ENCODE assay signal across 8 cellular contexts in the genomic region with DNA sequence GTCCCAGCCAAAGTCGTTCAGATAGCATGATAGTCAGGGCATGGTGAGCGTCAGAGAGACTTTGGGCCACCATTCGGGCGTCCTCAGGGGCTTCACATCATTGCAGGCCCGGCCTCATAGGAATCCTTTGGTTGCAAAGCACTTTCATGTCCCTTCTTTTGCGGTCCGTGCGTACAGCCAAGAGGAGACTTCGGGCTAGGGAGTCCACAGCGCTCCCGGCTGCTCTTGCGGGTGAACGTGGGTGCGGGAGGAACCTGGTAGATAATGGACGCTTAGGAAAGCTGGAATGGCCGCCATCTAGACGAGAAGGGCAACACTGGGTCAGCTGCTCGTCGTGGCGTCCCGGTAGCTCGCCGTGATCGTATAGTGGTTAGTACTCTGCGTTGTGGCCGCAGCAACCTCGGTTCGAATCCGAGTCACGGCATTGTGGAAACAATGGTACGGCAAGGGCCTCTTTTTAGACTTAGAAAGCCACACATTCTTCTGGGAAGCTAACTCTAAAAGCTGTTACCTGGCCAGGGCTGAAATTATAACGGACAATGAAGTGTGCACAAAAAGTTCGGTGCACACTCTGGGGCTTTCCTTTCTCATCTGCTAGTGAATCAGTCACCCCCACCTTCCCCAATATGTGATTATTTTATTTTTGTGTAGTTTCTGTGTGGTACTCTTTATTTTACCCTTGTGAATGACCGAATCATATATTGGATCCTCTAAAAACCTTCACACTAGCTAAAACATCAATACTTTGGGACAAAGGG. TPM values are rescaled to one million over a fixed set of nuclear protein-coding genes. Genes with fewer than 3 reads are reported as not detected.
DNase-seq lines count a peak whose midpoint lies in the region; ATAC-seq and TF ChIP-seq lines count a peak whose summit lies in the region.

No MANE protein-coding gene starts in this region.

- H3K4me3 ChIP-seq in GM08714 (ENCODE audit: low read length) = peak overlapping the region; percentile 67

- CTCF ChIA-PET in activated CD8-positive, alpha-beta memory T cell treated with anti-CD3 and anti-CD28 coated beads, Interleukin-2, amount 10 ng/mL, durations not matched to agents 7 days and 5 days (lab: Charles Lee) = interaction anchor here (0.7 to 17.2 kb wide), 19 partner anchors 9 to 413 kb away, joined by 3 to 258 read pairs (median 3); a partner anchor contains a TSS

- TF ChIP-seq CTCF in endothelial cell (IDR thresholded peaks at IDR 0.05; ENCODE audit: unreplicated experiment) = no peak

- no peaks in the 10 kb centered on the region for H3K9me3 Mint-ChIP-seq in activated CD8-positive, alpha-beta memory T cell treated with anti-CD3 and anti-CD28 coated beads, Interleukin-2, amount 10 ng/mL, durations not matched to agents 7 days and 5 days (ENCODE audit: low read depth)
- H3K9me3 Mint-ChIP-seq in endothelial cell (ENCODE audit: unreplicated experiment) = no peaks in the 10 kb centered on the region

- peak; percentile 5 for ATAC-seq in activated CD8-positive, alpha-beta memory T cell treated with anti-CD3 and anti-CD28 coated beads, Interleukin-2, amount 10 ng/mL, durations not matched to agents 7 days and 5 days

- no peak overlapping the region for H3K4me3 Mint-ChIP-seq in activated CD8-positive, alpha-beta memory T cell treated with anti-CD3 and anti-CD28 coated beads, Interleukin-2, amount 10 ng/mL, durations not matched to agents 7 days and 5 days
- no peak overlapping the region for H3K4me3 Mint-ChIP-seq in endothelial cell (ENCODE audit: unreplicated experiment)

- H3K27me3 Mint-ChIP-seq in activated CD8-positive, alpha-beta memory T cell treated with anti-CD3 and anti-CD28 coated beads, Interleukin-2, amount 10 ng/mL, durations not matched to agents 7 days and 5 days = peaks cover 9% of the 10 kb centered on the region
- H3K27me3 Mint-ChIP-seq in endothelial cell (ENCODE audit: unreplicated experiment) = peaks cover 21% of the 10 kb centered on the region

- H3K36me3 Mint-ChIP-seq in activated CD8-positive, alpha-beta memory T cell treated with anti-CD3 and anti-CD28 coated beads, Interleukin-2, amount 10 ng/mL, durations not matched to agents 7 days and 5 days = no peaks in the 10 kb centered on the region
- H3K36me3 Mint-ChIP-seq in endothelial cell (ENCODE audit: low read depth, unreplicated experiment) = peaks cover 14% of the 10 kb centered on the region

- H3K27ac Mint-ChIP-seq in activated CD8-positive, alpha-beta memory T cell treated with anti-CD3 and anti-CD28 coated beads, Interleukin-2, amount 10 ng/mL, durations not matched to agents 7 days and 5 days = no peak overlapping the region
- no peak overlapping the region for H3K27ac Mint-ChIP-seq in endothelial cell (ENCODE audit: unreplicated experiment)

- H3K4me1 Mint-ChIP-seq in activated CD8-positive, alpha-beta memory T cell treated with anti-CD3 and anti-CD28 coated beads, Interleukin-2, amount 10 ng/mL, durations not matched to agents 7 days and 5 days = peaks cover 15% of the 10 kb centered on the region
- peaks cover 15% of the 10 kb centered on the region for H3K4me1 Mint-ChIP-seq in endothelial cell (ENCODE audit: unreplicated experiment)

- DNase-seq in HK-2 (ENCODE audit: unreplicated experiment) (peak; percentile 89), NOMO-1 treated with DMSO at 0.1 percent for 48 hours (lab: John Stamatoyannopoulos, UW; ENCODE audit: unreplicated experiment) (peak; percentile 76), endothelial cell (ENCODE audit: low spot score) (peak; percentile 79), midbrain (lab: John Stamatoyannopoulos, UW) (peak; percentile 91), HuH-7 (ENCODE audit: low spot score) (no peak)
- DNase-seq in activated CD8-positive, alpha-beta memory T cell treated with anti-CD3 and anti-CD28 coated beads, Interleukin-2, amount 10 ng/mL, durations not matched to agents 7 days and 5 days = peak; percentile 87
- DNase-seq in stimulated activated CD8-positive, alpha-beta memory T cell treated with anti-CD3 and anti-CD28 coated beads, Interleukin-15, amount 100 ng/mL, for 24 hours (ENCODE audit: low read depth) = peak; percentile 81

RNA-seq across cellular contexts. Expression of gene SHF, which starts 13.2 kb away (rescaled TPM):
- total RNA-seq in activated CD8-positive, alpha-beta memory T cell treated with anti-CD3 and anti-CD28 coated beads, Interleukin-2, amount 10 ng/mL, durations not matched to agents 7 days and 5 days = 1 to 10 TPM; 2.2 to 4.5 TPM
- total RNA-seq in endothelial cell (ENCODE audit: unreplicated experiment) = 23.0 TPM

RNA-seq across cellular contexts. Expression of gene SLC28A2, which starts 51.1 kb away (rescaled TPM):
- not detected for total RNA-seq in activated CD8-positive, alpha-beta memory T cell treated with anti-CD3 and anti-CD28 coated beads, Interleukin-2, amount 10 ng/mL, durations not matched to agents 7 days and 5 days
- not detected for total RNA-seq in endothelial cell (ENCODE audit: unreplicated experiment)
